ENCODE assay signal across 12 cellular contexts in genomic region chr5:124963236-124963929, GRCh38.
DNase-seq lines count a peak whose midpoint lies in the region; ATAC-seq, FAIRE-seq and TF ChIP-seq lines count a peak whose summit lies in the region.
"Had no signal": no experiment of that assay in that cellular context is flagged by ENCODE, and none has a peak within 500 bp of the region (broad histone marks: within the 10 kb centered on the region; RNA-seq: fewer than 3 reads in every experiment).

No MANE protein-coding gene starts in this region.

- H3K27ac ChIP-seq in ACC112 (ENCODE audit: low read depth, low read length) (no peak overlapping the region), HUES48 (ENCODE audit: low read depth, low read length) (peak overlapping the region; percentile 82)
- H3K27ac ChIP-seq: parathyroid adenoma had no signal

- H3K27me3 Mint-ChIP-seq in WTC11 (ENCODE audit: low read depth), result no peaks in the 10 kb centered on the region
- H3K27me3 Mint-ChIP-seq: stimulated activated naive CD8-positive, alpha-beta T cell treated with anti-CD3 and anti-CD28 coated beads, Interleukin-15, Interleukin-2, amounts not matched to agents 100 ng/mL and 50 ng/mL, for 24 hours had no signal

- peaks cover 3% of the 10 kb centered on the region; the same call in 1 of the 2 replicates for H3K9me3 Mint-ChIP-seq in WTC11

- no peaks in the 10 kb centered on the region for H3K27me3 ChIP-seq in ACC112 (ENCODE audit: insufficient read depth, low read length)
- no peaks in the 10 kb centered on the region for H3K27me3 ChIP-seq in HUES48 (ENCODE audit: control insufficient read depth, insufficient read depth, low read length)

- peak overlapping the region; percentile 52 for H3K27ac Mint-ChIP-seq in WTC11
- H3K27ac Mint-ChIP-seq: activated CD8-positive, alpha-beta T cell treated with anti-CD3 and anti-CD28 coated beads, Interleukin-2, amount 10 ng/mL, durations not matched to agents 7 days and 5 days; stimulated activated naive CD8-positive, alpha-beta T cell treated with anti-CD3 and anti-CD28 coated beads, Interleukin-15, Interleukin-2, amounts not matched to agents 100 ng/mL and 50 ng/mL, for 24 hours had no signal

- H3K9ac ChIP-seq in HUES48 (ENCODE audit: low read depth, low read length), result peak overlapping the region; percentile 16; the same call in 1 of the 2 replicates
- H3K9ac ChIP-seq: parathyroid adenoma had no signal

- FAIRE-seq in GM19239 (lab: Jason Lieb, UNC), result no peak

- no peaks in the 10 kb centered on the region for H3K79me2 ChIP-seq in ACC112 (ENCODE audit: control insufficient read depth, insufficient read depth, low read length, unreplicated experiment)
- H3K79me2 ChIP-seq: parathyroid adenoma had no signal

- H3K4me3 ChIP-seq in ACC112 (ENCODE audit: low read depth, low read length) (no peak overlapping the region), HUES48 (ENCODE audit: low read depth, low read length) (no peak overlapping the region)

- no peaks in the 10 kb centered on the region for H3K36me3 Mint-ChIP-seq in WTC11

- H2AFZ ChIP-seq in ACC112 (ENCODE audit: low read length, unreplicated experiment), result peak overlapping the region; percentile 7
- H2AFZ ChIP-seq: parathyroid adenoma had no signal

- CTCF ChIA-PET in WTC11 (lab: Charles Lee), result interaction anchor here (1.2 kb wide), 1 partner anchor 215 kb away, joined by 3 read pairs; no protein-coding TSS in a partner anchor

- TF ChIP-seq CTCF in WTC11 (IDR thresholded peaks at IDR 0.05), result no peak

- H3K9me3 ChIP-seq in HUES48 (ENCODE audit: control insufficient read depth, insufficient read depth, low read length), result no peaks in the 10 kb centered on the region

- peak overlapping the region; percentile 4; the same call in 1 of the 2 replicates for H3K4me3 Mint-ChIP-seq in WTC11
- H3K4me3 Mint-ChIP-seq: activated CD8-positive, alpha-beta T cell treated with anti-CD3 and anti-CD28 coated beads, Interleukin-2, amount 10 ng/mL, durations not matched to agents 7 days and 5 days; stimulated activated naive CD8-positive, alpha-beta T cell treated with anti-CD3 and anti-CD28 coated beads, Interleukin-15, Interleukin-2, amounts not matched to agents 100 ng/mL and 50 ng/mL, for 24 hours had no signal

- POLR2A ChIA-PET in WTC11 (lab: Charles Lee), result interaction anchor here (0.7 to 1.2 kb wide), 3 partner anchors 43 to 1061 kb away, joined by 3 to 7 read pairs (median 5); no protein-coding TSS in a partner anchor

- peak; percentile 31 for DNase-seq in WTC11 (ENCODE audit: low spot score)
- peak; percentile 97 for DNase-seq in iris pigment epithelial cell (ENCODE audit: low read depth)
- no peak for DNase-seq in NCI-H2196 (lab: John Stamatoyannopoulos, UW; ENCODE audit: unreplicated experiment)
- DNase-seq in GM19239 (ENCODE audit: insufficient read length, low spot score), result no peak
- no peak for DNase-seq in GOT3 (lab: John Stamatoyannopoulos, UW)
- DNase-seq: activated CD8-positive, alpha-beta T cell treated with anti-CD3 and anti-CD28 coated beads, Interleukin-2, amount 10 ng/mL, durations not matched to agents 7 days and 5 days; NCI-H1930 had no signal

- H3K4me1 ChIP-seq in ACC112 (ENCODE audit: control insufficient read depth, insufficient read depth, low read length, unreplicated experiment) (peaks cover 4% of the 10 kb centered on the region), HUES48 (ENCODE audit: control insufficient read depth, insufficient read depth, low read length) (peaks cover 31% of the 10 kb centered on the region)
- H3K4me1 ChIP-seq: parathyroid adenoma had no signal

- ATAC-seq in WTC11 (peak; percentile 86), HG02970 (IDR thresholded peaks at IDR 0.05; ENCODE audit: low FRiP score, unreplicated experiment) (no peak)
- ATAC-seq: activated CD8-positive, alpha-beta T cell treated with anti-CD3 and anti-CD28 coated beads, Interleukin-2, amount 10 ng/mL, durations not matched to agents 7 days and 5 days had no signal

- H3K36me3 ChIP-seq in ACC112 (ENCODE audit: insufficient read depth, low read length) (no peaks in the 10 kb centered on the region), HUES48 (ENCODE audit: control insufficient read depth, insufficient read depth, low read length) (no peaks in the 10 kb centered on the region)

- peaks cover 22% of the 10 kb centered on the region for H3K4me1 Mint-ChIP-seq in WTC11

TF ChIP-seq in WTC11, 78 proteins besides CTCF, POLR2A, EP300 and RAD21:
- TF ChIP-seq ZNF532 (CRISPR knock-in tag; IDR thresholded peaks at IDR 0.05; ENCODE audit: borderline replicate concordance) (no peak), NR3C1 (CRISPR knock-in tag; conservative IDR thresholded peaks at IDR 0.05; ENCODE audit: low read depth) (0 out of 2 replicates have a peak, but pooled peaks have one; percentile 44)

Comparison
In these comparisons a context has a peak if more than half of its experiments do, and no peak if none do; other contexts are left out.
1. DNase-seq: peak in WTC11 (single experiment) and iris pigment epithelial cell (single experiment); none in NCI-H2196 (single experiment), GM19239 (single experiment) and GOT3 (single experiment).